25 cellular contexts compared by ENCODE assay signal in the genomic region with DNA sequence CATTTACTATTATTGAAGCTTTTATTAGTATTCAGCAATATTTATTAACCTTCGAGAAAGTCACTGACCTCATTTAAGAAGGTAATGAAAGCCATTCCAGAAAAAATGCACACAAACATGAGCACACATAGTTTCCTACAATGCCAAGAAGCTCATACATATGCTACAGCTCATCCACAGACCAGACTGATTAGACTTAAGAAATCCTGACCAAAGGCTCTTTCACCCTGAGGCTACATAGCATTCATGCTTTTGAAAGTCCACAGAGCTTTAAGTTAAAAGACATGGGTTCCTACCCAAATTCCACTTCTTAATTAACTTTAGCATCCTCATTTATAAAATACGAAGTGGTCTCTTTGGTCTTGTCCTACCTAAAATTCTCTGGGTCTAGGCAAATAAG.
"Had no signal": no experiment of that assay in that cellular context is flagged by ENCODE, and none has a peak within 500 bp of the region (broad histone marks: within the 10 kb centered on the region; RNA-seq: fewer than 3 reads in every experiment).

No MANE protein-coding gene starts in this region.

- ATAC-seq: activated CD8-positive, alpha-beta T cell treated with anti-CD3 and anti-CD28 coated beads for 36 hours; activated T-helper 17 cell treated with anti-CD3 and anti-CD28 coated beads, Interleukin-2, amount 50 U/mL, for 72 hours; esophagus mucosa; left lobe of liver; SK-N-SH treated with all-trans-retinoic acid at 6 μM for 48 hours had no signal

- H3K9me3 ChIP-seq: right atrium auricular region, transverse colon had no signal

- H3K36me3 ChIP-seq: brain microvascular endothelial cell, right atrium auricular region, transverse colon had no signal

- H3K4me1 ChIP-seq: right atrium auricular region, transverse colon had no signal

- DNase-seq: activated CD4-positive, alpha-beta T cell treated with anti-CD3 and anti-CD28 coated beads, Interleukin-2, amount 10 ng/mL, durations not matched to agents 24 days and 14 days; activated CD4-positive, CD25-positive, alpha-beta regulatory T cell; activated CD8-positive, alpha-beta T cell treated with anti-CD3 and anti-CD28 coated beads for 36 hours; activated naive CD4-positive, alpha-beta T cell treated with Interleukin-2 at 50 U/mL for 16 hours; activated naive CD8-positive, alpha-beta T cell treated with anti-CD3 and anti-CD28 coated beads, Interleukin-2, amount 10 ng/mL, durations not matched to agents 7 days and 5 days; activated T-cell treated with anti-CD3 and anti-CD28 coated beads, Interleukin-2, amount 50 U/mL, for 1 hour; anterior cingulate cortex; brain microvascular endothelial cell; cerebellar nuclear complex; cortex of kidney; effector CD4-positive, alpha-beta T cell; hippocampal formation; nephron progenitor cell; stimulated activated CD4-positive, alpha-beta T cell treated with anti-CD3 and anti-CD28 coated beads, Interleukin-15, amount 100 ng/mL, for 24 hours; stimulated activated CD4-positive, alpha-beta T cell treated with anti-CD3 and anti-CD28 coated beads, Interleukin-2, amount 100 ng/mL, for 48 hours; T-helper 1 cell; T-helper 9 cell; transverse colon had no signal

- H3K27me3 ChIP-seq: brain microvascular endothelial cell, right atrium auricular region, transverse colon had no signal

- H3K27ac ChIP-seq: brain microvascular endothelial cell, right atrium auricular region, skin epidermis, transverse colon had no signal

- H3K4me3 ChIP-seq: lung, right atrium auricular region, skin epidermis, transverse colon had no signal
